In the genomic region with DNA sequence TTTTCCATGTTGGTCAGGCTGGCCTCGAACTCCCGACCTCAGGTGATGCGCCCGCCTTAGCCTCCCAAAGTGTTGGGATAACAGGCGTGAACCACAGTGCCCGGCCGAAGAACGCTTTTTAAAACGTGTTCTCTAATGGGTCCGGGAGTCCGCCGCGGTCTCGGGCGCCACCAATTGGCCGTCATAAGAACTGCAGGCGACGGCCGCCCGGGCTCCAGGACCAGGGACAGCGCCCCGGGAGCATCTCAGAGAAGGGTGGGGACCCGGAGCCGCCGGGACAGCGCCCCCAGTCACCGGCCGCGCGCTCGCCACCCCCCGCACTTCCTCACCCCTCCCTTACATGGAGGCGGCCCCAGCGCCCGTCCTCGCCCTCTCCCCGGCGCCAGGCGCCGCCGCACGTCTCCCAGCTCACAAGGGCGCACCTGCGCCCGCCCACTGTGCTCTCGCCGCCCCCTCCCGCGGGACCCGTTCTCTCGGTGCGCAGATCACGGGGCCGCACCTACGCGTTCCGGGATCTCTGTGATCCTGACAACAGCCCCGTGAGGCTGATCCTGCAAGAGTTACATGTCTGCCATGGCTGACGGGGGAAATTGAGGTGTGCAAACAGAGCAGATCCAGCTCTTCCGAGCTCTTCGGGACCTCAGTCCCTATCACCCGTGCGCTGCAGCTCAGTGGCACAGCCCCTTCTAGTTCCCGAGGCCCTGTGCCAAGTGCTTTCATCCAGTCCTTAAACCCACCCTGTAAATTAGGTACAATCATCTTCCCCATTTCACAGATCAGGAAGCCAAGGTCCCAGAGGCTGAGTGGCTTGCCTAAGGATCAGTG, we compare ENCODE assay signal across 8 cellular contexts. TPM values are rescaled to one million over a fixed set of nuclear protein-coding genes. Genes with fewer than 3 reads are reported as not detected.
A peak's percentile ranks its signal among the peaks of the same experiment; 100 is the strongest.
DNase-seq lines count a peak whose midpoint lies in the region; ATAC-seq, FAIRE-seq and TF ChIP-seq lines count a peak whose summit lies in the region.

No MANE protein-coding gene starts in this region.

- no peaks in the 10 kb centered on the region for H3K27me3 ChIP-seq in ascending aorta

- no peak overlapping the region for H3K27ac ChIP-seq in ascending aorta

- TF ChIP-seq CTCF in ascending aorta (IDR thresholded peaks at IDR 0.05) = peak; percentile 83 to 93 (median 90)

- no peaks in the 10 kb centered on the region for H3K36me3 ChIP-seq in ascending aorta

- FAIRE-seq in GM18507 (lab: Jason Lieb, UNC) = peak; percentile 35

- DNase-seq in GM18507 (ENCODE audit: extremely low spot score, insufficient read length, low read depth) (peak; percentile 83), NCI-H1436 treated with DMSO at 0.1 percent for 48 hours (lab: John Stamatoyannopoulos, UW) (peak; percentile 29), T1000 (lab: John Stamatoyannopoulos, UW) (peak; percentile 81), ascending aorta (ENCODE audit: low spot score in 2 of 2) (peak in 1 of 2 donors; percentile 79), hippocampal formation (lab: John Stamatoyannopoulos, UW) (peak; percentile 51 to 74), skeletal muscle cell (ENCODE audit: low read depth) (no peak), NCI-H1048 (lab: John Stamatoyannopoulos, UW) (no peak)

- no peaks in the 10 kb centered on the region for H3K9me3 ChIP-seq in ascending aorta

- intact Hi-C loops in ascending aorta (cut with DNase I) = loop anchor here (2.0 kb wide), 1 partner anchor 151 kb away; a partner anchor contains a TSS

- no peak for ATAC-seq in GM18511 (IDR thresholded peaks at IDR 0.05; ENCODE audit: unreplicated experiment)

- no peaks in the 10 kb centered on the region for H3K4me1 ChIP-seq in ascending aorta

- H3K4me3 ChIP-seq in ascending aorta (peak overlapping the region in 1 of 2 donors; percentile 25), skeletal muscle cell (ENCODE audit: low read depth, low read length) (peak overlapping the region; percentile 31)

RNA-seq across cellular contexts. Expression of a gene that starts 9.8 kb away (rescaled TPM):
- 0.64 TPM for total RNA-seq in ascending aorta

Comparison
In these comparisons a context has a peak if more than half of its experiments do, and no peak if none do; other contexts are left out.
1. DNase-seq: peak in GM18507 (single experiment), NCI-H1436 treated with DMSO at 0.1 percent for 48 hours (single experiment), T1000 (single experiment) and hippocampal formation (2 of 2); none in skeletal muscle cell (single experiment) and NCI-H1048 (single experiment).